Comparison of ENCODE assay signal across 10 cellular contexts in genomic region chr17:50093807-50094206, GRCh38. TPM values are rescaled to one million over a fixed set of nuclear protein-coding genes. Genes with fewer than 3 reads are reported as not detected.
DNase-seq lines count a peak whose midpoint lies in the region; ATAC-seq, FAIRE-seq and TF ChIP-seq lines count a peak whose summit lies in the region.
"Had no signal": no experiment of that assay in that cellular context is flagged by ENCODE, and none has a peak within 500 bp of the region (broad histone marks: within the 10 kb centered on the region; RNA-seq: fewer than 3 reads in every experiment).

No MANE protein-coding gene starts in this region.

- POLR2A ChIA-PET in HEK293T (lab: Yijun Ruan, JAX) (interaction anchor here (1.1 to 2.1 kb wide), 6 partner anchors 20 to 67 kb away, joined by 3 to 18 read pairs (median 6); partner anchors contain the start of gene ITGA3), T-cell (lab: Charles Lee) (interaction anchor here in 1 of 2 donors (0.7 kb wide), 1 partner anchor 93 kb away, joined by 10 read pairs; no protein-coding TSS in a partner anchor)

- CTCF ChIA-PET in HEK293T (lab: Yijun Ruan, JAX) (interaction anchor here (0.6 to 2.7 kb wide), 38 partner anchors 9 to 538 kb away, joined by 3 to 25 read pairs (median 5); partner anchors contain the start of genes DLX3 and ITGA3), T-cell (lab: Charles Lee) (interaction anchor here (0.6 to 1.8 kb wide), 32 partner anchors 8 to 857 kb away, joined by 3 to 14 read pairs (median 5); partner anchors contain the start of gene ITGA3 (in 1 of the 2))

- H3K27me3 Mint-ChIP-seq in T-cell, result no peaks in the 10 kb centered on the region
- peaks cover 6 to 13% (median 11%) of the 10 kb centered on the region in 3 donors for H3K27me3 Mint-ChIP-seq in immature natural killer cell (ENCODE audit: low read depth in 3 of 3)
- H3K27me3 Mint-ChIP-seq: activated B cell treated with CpG ODN at 0.5 μM for 24 hours had no signal

- H3K27ac Mint-ChIP-seq in T-cell (peak overlapping the region; percentile 96), immature natural killer cell (peak overlapping the region in 5 of 6 donors; percentile 82 to 98 (median 97))

- no peak for DNase-seq in HEK293T (ENCODE audit: extremely low spot score)
- DNase-seq in T-cell, result no peak
- DNase-seq in immature natural killer cell, result no peak
- DNase-seq in thoracic aorta (ENCODE audit: low spot score), result no peak
- no peak for DNase-seq in frontal cortex (ENCODE audit: low spot score in 2 of 2)
- DNase-seq in HTR-8/SVneo (ENCODE audit: insufficient read length, low spot score), result no peak
- no peak for DNase-seq in COLO668 (lab: John Stamatoyannopoulos, UW; ENCODE audit: unreplicated experiment)

- H3K27me3 ChIP-seq in thoracic aorta (replicated peaks; ENCODE audit: insufficient read depth), result no peaks in the 10 kb centered on the region
- H3K27me3 ChIP-seq: hepatocyte had no signal

- H3K4me3 Mint-ChIP-seq in T-cell, result peak overlapping the region; percentile 95 to 97 (median 95)
- H3K4me3 Mint-ChIP-seq in immature natural killer cell, result peak overlapping the region; percentile 96 to 100 (median 99)

- peaks cover 4% of the 10 kb centered on the region for H3K36me3 Mint-ChIP-seq in T-cell
- H3K36me3 Mint-ChIP-seq in immature natural killer cell, result peaks cover 3 to 7% (median 4%) of the 10 kb centered on the region in 3 donors

- H3K9me3 Mint-ChIP-seq in T-cell, result no peaks in the 10 kb centered on the region
- H3K9me3 Mint-ChIP-seq in immature natural killer cell, result no peaks in the 10 kb centered on the region
- H3K9me3 Mint-ChIP-seq: activated B cell treated with CpG ODN at 0.5 μM for 24 hours had no signal

- peaks cover 31 to 51% (median 31%) of the 10 kb centered on the region in 3 donors for H3K4me1 Mint-ChIP-seq in T-cell
- peaks cover 34 to 43% of the 10 kb centered on the region in 2 donors for H3K4me1 Mint-ChIP-seq in immature natural killer cell

- ATAC-seq in T-cell (replicated peaks in 1 of 4), result no peak
- ATAC-seq in thoracic aorta (ENCODE audit: insufficient number of reproducible peaks, low FRiP score, low read depth), result no peak

- H3K4me1 ChIP-seq in thoracic aorta (ENCODE audit: control insufficient read depth in 1 of 2, low read depth in 2 of 2), result peaks cover 10 to 20% of the 10 kb centered on the region in 2 donors

- no peak for TF ChIP-seq CTCF in thoracic aorta (IDR thresholded peaks at IDR 0.05)

- FAIRE-seq in frontal cortex (lab: Jason Lieb, UNC), result no peak
- FAIRE-seq in HTR-8/SVneo (lab: Jason Lieb, UNC), result no peak

- H3K4me3 ChIP-seq in thoracic aorta, result no peak overlapping the region

- H3K27ac ChIP-seq in thoracic aorta, result peak overlapping the region; percentile 77 to 85

- H3K9me3 ChIP-seq in thoracic aorta, result no peaks in the 10 kb centered on the region

- H3K36me3 ChIP-seq in thoracic aorta, result peaks cover 32% of the 10 kb centered on the region

TF ChIP-seq in HEK293T, 16 proteins besides CTCF, POLR2A, EP300 and RAD21:
- TF ChIP-seq FOXK2 (IDR thresholded peaks at IDR 0.05) (no peak), FOXA1 (IDR thresholded peaks at IDR 0.05) (no peak), ZNF384 (IDR thresholded peaks at IDR 0.05) (peak; percentile 80; the same call in 1 of the 2 replicates)
TF ChIP-seq in HEK293T: peak in this region for 1.

RNA-seq across cellular contexts. Expression of gene PDK2, which starts 1.3 kb away (rescaled TPM):
- total RNA-seq in T-cell (10 to 100 TPM; 18.8 to 37.2 (median 30.0) TPM), thoracic aorta (10 to 100 TPM; 35.5 to 74.9 TPM), frontal cortex (11.8 TPM)
- 10 to 100 TPM; 36.5 to 54.5 (median 43.8) TPM for polyA plus RNA-seq in immature natural killer cell

RNA-seq across cellular contexts. Expression of gene SAMD14, which starts 36.2 kb away (rescaled TPM):
- total RNA-seq in T-cell (under 1 TPM; 0.23 to 0.70 (median 0.35) TPM), thoracic aorta (10 to 100 TPM in 1 of 2 donors, 1 to 10 TPM in 1; 9.7 to 11.5 TPM), frontal cortex (21.2 TPM)
- polyA plus RNA-seq in immature natural killer cell, result 1 to 10 TPM in 1 of 3 donors, not detected in 2; 1.2 TPM
- total RNA-seq: NCI-H460 had no signal

RNA-seq across cellular contexts. Expression of gene ITGA3, which starts 37.9 kb away (rescaled TPM):
- 10 to 100 TPM in 3 of 5 donors, 1 to 10 TPM in 2; 8.5 to 20.0 (median 14.8) TPM for total RNA-seq in T-cell
- 1 to 10 TPM in 1 of 3 donors, under 1 TPM in 1, not detected in 1; 0.54 to 1.1 TPM for polyA plus RNA-seq in immature natural killer cell
- total RNA-seq in thoracic aorta, result 100 to 1,000 TPM; 197 to 260 TPM
- total RNA-seq in frontal cortex, result 20.0 TPM

RNA-seq across cellular contexts. Expression of gene PPP1R9B, which starts 56.7 kb away (rescaled TPM):
- total RNA-seq in T-cell (10 to 100 TPM; 69.5 to 95.9 (median 91.3) TPM), thoracic aorta (10 to 100 TPM; 53.3 to 67.1 TPM), frontal cortex (68.9 TPM)
- polyA plus RNA-seq in immature natural killer cell, result 1 to 10 TPM in 1 of 3 donors, under 1 TPM in 2; 0.25 to 2.0 (median 0.66) TPM

Comparison
In these comparisons a context has a peak if more than half of its experiments do, and no peak if none do; other contexts are left out.
1. RNA of gene SAMD14, which starts 36.2 kb away (total RNA-seq): 21.2 TPM in frontal cortex (single experiment) and 9.7 to 11.5 TPM in thoracic aorta; 0.23 to 0.70 TPM in T-cell; every median in the first group is over 4 times any median in the second.